Comparison of ENCODE assay signal across 11 cellular contexts in genomic region chr4:117560329-117560728, GRCh38.
A peak's percentile ranks its signal among the peaks of the same experiment; 100 is the strongest.
DNase-seq lines count a peak whose midpoint lies in the region; ATAC-seq and TF ChIP-seq lines count a peak whose summit lies in the region.
"Had no signal": no experiment of that assay in that cellular context is flagged by ENCODE, and none has a peak within 500 bp of the region (broad histone marks: within the 10 kb centered on the region; RNA-seq: fewer than 3 reads in every experiment).

No MANE protein-coding gene starts in this region.

- no peak overlapping the region for H3K4me2 ChIP-seq in Loucy (ENCODE audit: low read depth, low read length, poor library complexity, severe bottlenecking)

- H2AFZ ChIP-seq in Loucy (ENCODE audit: low read length): no peak overlapping the region

- in situ Hi-C loops in Caki2 (cut with HindIII; ENCODE audit: low pct_unique_long_range_greater_than_20kb, low sequenced_read_pairs): no loop called here

- no peak overlapping the region for H3K9ac ChIP-seq in Loucy (ENCODE audit: low read depth, low read length, poor library complexity, severe bottlenecking)

- no peaks in the 10 kb centered on the region for H3K36me3 ChIP-seq in Loucy (ENCODE audit: insufficient read depth, low read length)

- no peaks in the 10 kb centered on the region for H3K79me2 ChIP-seq in Loucy (ENCODE audit: insufficient read depth, low read length)

- H4K20me1 ChIP-seq in Loucy (ENCODE audit: insufficient read depth, low read length, poor library complexity, severe bottlenecking): no peaks in the 10 kb centered on the region

- ATAC-seq in GM18858 (IDR thresholded peaks at IDR 0.05; ENCODE audit: unreplicated experiment) (no peak), GM18517 (IDR thresholded peaks at IDR 0.05; ENCODE audit: unreplicated experiment) (no peak)

- H3K4me1 ChIP-seq in Loucy (ENCODE audit: insufficient read depth, low read length, poor library complexity, severe bottlenecking): no peaks in the 10 kb centered on the region

- H3F3A ChIP-seq in Loucy (ENCODE audit: low read depth): no peaks in the 10 kb centered on the region

- no peaks in the 10 kb centered on the region for H3K27me3 ChIP-seq in Loucy (ENCODE audit: insufficient read depth, low read length, poor library complexity, severe bottlenecking)

- no peak overlapping the region for H3K4me3 ChIP-seq in Loucy (ENCODE audit: low read length, poor library complexity, severe bottlenecking)

- peak; percentile 45 for TF ChIP-seq CTCF in Loucy (conservative IDR thresholded peaks at IDR 0.05; ENCODE audit: low read length)

- H3K9me3 ChIP-seq in Loucy (ENCODE audit: insufficient read depth, low read depth, low read length): no peaks in the 10 kb centered on the region

- no peaks in the 10 kb centered on the region for H3K9me2 ChIP-seq in Loucy (replicated peaks; ENCODE audit: low read depth, low read length)

- DNase-seq in Caki2 (ENCODE audit: low read depth): peak; percentile 32
- DNase-seq in SW480 (ENCODE audit: low spot score): peak; percentile 22
- peak; percentile 64 for DNase-seq in kidney tubule cell (ENCODE audit: low spot score)
- no peak for DNase-seq in iPS-NIHi7 (ENCODE audit: extremely low spot score)
- no peak for DNase-seq in NK-92 treated with Interleukin-12 subunit alpha and Interleukin-12 subunit beta, amount 100 ng/mL, for 24 hours (lab: John Stamatoyannopoulos, UW)
- DNase-seq: activated CD4-positive, CD25-positive, alpha-beta regulatory T cell treated with anti-CD3 and anti-CD28 coated beads, Interleukin-2, amount 50 U/mL, for 72 hours; activated naive CD4-positive, alpha-beta T cell treated with anti-CD3 and anti-CD28 coated beads for 36 hours; endodermal cell had no signal

Comparison
In these comparisons a context has a peak if more than half of its experiments do, and no peak if none do; other contexts are left out.
1. DNase-seq: peak in Caki2 (single experiment), SW480 (single experiment) and kidney tubule cell (single experiment); none in iPS-NIHi7 (single experiment) and NK-92 treated with Interleukin-12 subunit alpha and Interleukin-12 subunit beta, amount 100 ng/mL, for 24 hours (single experiment).